3 cellular contexts compared by ENCODE assay signal in the genomic region with DNA sequence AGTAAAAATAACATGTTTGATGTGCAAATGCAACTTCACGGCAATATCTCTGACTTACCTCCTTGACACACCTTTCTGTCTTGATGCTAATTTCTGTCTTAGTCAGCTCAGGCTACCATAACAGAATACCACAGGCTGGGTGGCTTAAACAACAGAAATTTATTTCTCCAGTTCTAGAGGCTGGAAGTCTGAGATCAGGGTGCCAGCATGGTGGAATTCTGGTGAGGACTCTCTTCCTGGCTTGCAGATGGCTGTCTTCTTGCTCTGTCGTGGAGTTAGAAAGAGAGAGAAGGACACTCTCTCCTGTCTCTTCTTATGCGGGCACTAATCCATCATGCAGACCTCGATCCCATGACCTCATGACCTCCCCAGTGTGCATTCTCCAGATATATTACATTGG.
"Had no signal": no experiment of that assay in that cellular context is flagged by ENCODE, and none has a peak within 500 bp of the region (broad histone marks: within the 10 kb centered on the region; RNA-seq: fewer than 3 reads in every experiment).

No MANE protein-coding gene starts in this region.

- H3K4me3 ChIP-seq: GM12878 had no signal

- DNase-seq: GDM1, GF-D8 had no signal
